ENCODE assay signal across 1 cellular context in the genomic region with DNA sequence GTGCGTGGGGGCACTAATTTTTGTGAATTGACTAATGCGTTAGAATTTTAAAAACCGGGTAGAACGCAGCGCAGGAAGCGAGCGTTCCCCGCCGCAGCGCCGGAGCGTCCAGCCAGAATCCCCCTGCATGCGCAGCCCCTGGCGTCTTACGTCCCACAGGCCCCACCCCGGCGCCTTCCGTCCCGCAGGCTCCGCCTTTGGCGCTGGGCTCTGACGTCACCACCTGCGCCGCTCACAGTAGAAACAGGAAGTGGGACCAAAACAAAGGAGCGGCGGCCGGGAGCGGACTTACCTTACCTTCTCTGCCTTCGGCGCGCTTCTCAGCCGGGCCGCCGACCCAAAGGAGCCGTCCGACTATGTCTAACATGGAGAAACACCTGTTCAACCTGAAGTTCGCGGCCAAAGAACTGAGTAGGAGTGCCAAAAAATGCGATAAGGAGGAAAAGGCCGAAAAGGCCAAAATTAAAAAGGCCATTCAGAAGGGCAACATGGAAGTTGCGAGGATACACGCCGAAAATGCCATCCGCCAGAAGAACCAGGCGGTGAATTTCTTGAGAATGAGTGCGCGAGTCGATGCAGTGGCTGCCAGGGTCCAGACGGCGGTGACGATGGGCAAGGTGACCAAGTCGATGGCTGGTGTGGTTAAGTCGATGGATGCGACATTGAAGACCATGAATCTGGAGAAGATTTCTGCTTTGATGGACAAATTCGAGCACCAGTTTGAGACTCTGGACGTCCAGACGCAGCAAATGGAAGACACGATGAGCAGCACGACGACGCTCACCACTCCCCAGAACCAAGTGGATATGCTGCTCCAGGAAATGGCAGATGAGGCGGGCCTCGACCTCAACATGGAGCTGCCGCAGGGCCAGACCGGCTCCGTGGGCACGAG.
A peak's percentile ranks its signal among the peaks of the same experiment; 100 is the strongest.
TF ChIP-seq lines count a peak whose summit lies in the region.

CHMP1B (plus strand) TSS at position 258 of the 892 bp plus-strand sequence; CDS start at position 357, 99 bp downstream.

TF ChIP-seq in HepG2, 621 proteins besides CTCF, POLR2A, EP300 and RAD21 (continued from another document and continues in another):
- no peak for TF ChIP-seq ZNF75D (CRISPR knock-in tag; IDR thresholded peaks at IDR 0.05; ENCODE audit: borderline replicate concordance)
- TF ChIP-seq, protein P1, sequence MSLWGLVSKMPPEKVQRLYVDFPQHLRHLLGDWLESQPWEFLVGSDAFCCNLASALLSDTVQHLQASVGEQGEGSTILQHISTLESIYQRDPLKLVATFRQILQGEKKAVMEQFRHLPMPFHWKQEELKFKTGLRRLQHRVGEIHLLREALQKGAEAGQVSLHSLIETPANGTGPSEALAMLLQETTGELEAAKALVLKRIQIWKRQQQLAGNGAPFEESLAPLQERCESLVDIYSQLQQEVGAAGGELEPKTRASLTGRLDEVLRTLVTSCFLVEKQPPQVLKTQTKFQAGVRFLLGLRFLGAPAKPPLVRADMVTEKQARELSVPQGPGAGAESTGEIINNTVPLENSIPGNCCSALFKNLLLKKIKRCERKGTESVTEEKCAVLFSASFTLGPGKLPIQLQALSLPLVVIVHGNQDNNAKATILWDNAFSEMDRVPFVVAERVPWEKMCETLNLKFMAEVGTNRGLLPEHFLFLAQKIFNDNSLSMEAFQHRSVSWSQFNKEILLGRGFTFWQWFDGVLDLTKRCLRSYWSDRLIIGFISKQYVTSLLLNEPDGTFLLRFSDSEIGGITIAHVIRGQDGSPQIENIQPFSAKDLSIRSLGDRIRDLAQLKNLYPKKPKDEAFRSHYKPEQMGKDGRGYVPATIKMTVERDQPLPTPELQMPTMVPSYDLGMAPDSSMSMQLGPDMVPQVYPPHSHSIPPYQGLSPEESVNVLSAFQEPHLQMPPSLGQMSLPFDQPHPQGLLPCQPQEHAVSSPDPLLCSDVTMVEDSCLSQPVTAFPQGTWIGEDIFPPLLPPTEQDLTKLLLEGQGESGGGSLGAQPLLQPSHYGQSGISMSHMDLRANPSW (CRISPR knock-in tag; IDR thresholded peaks at IDR 0.05; ENCODE audit: borderline replicate concordance), result peak; percentile 83; the same call in 1 of the 2 replicates
- peak; percentile 66; the same call in 1 of the 2 replicates for TF ChIP-seq EEA1 (CRISPR knock-in tag; IDR thresholded peaks at IDR 0.05; ENCODE audit: borderline replicate concordance)
- peak; percentile 31 for TF ChIP-seq U2AF1 (optimal IDR thresholded peaks at IDR 0.05; ENCODE audit: low read depth, low read length)
- TF ChIP-seq RBM39 (IDR thresholded peaks at IDR 0.05; ENCODE audit: low read depth, low read length, poor library complexity, severe bottlenecking), result no peak
- TF ChIP-seq, protein P2, sequence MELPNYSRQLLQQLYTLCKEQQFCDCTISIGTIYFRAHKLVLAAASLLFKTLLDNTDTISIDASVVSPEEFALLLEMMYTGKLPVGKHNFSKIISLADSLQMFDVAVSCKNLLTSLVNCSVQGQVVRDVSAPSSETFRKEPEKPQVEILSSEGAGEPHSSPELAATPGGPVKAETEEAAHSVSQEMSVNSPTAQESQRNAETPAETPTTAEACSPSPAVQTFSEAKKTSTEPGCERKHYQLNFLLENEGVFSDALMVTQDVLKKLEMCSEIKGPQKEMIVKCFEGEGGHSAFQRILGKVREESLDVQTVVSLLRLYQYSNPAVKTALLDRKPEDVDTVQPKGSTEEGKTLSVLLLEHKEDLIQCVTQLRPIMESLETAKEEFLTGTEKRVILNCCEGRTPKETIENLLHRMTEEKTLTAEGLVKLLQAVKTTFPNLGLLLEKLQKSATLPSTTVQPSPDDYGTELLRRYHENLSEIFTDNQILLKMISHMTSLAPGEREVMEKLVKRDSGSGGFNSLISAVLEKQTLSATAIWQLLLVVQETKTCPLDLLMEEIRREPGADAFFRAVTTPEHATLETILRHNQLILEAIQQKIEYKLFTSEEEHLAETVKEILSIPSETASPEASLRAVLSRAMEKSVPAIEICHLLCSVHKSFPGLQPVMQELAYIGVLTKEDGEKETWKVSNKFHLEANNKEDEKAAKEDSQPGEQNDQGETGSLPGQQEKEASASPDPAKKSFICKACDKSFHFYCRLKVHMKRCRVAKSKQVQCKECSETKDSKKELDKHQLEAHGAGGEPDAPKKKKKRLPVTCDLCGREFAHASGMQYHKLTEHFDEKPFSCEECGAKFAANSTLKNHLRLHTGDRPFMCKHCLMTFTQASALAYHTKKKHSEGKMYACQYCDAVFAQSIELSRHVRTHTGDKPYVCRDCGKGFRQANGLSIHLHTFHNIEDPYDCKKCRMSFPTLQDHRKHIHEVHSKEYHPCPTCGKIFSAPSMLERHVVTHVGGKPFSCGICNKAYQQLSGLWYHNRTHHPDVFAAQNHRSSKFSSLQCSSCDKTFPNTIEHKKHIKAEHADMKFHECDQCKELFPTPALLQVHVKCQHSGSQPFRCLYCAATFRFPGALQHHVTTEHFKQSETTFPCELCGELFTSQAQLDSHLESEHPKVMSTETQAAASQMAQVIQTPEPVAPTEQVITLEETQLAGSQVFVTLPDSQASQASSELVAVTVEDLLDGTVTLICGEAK (IDR thresholded peaks at IDR 0.05), result no peak
- TF ChIP-seq, protein P2 (CRISPR knock-in tag; IDR thresholded peaks at IDR 0.05), result peak; percentile 79; the same call in 1 of the 2 replicates
- peak; percentile 51 for TF ChIP-seq AGO2 (optimal IDR thresholded peaks at IDR 0.05; ENCODE audit: low read depth, low read length)
- peak; percentile 75 for TF ChIP-seq ZNF749 (CRISPR knock-in tag; IDR thresholded peaks at IDR 0.05; ENCODE audit: borderline replicate concordance)
- no peak for TF ChIP-seq ZC3H13 (CRISPR knock-in tag; IDR thresholded peaks at IDR 0.05)
- TF ChIP-seq ZNF766 (CRISPR knock-in tag; IDR thresholded peaks at IDR 0.05; ENCODE audit: borderline replicate concordance), result no peak; the same call in 1 of the 2 replicates
- peak; percentile 65 for TF ChIP-seq SMAD3 (CRISPR knock-in tag; IDR thresholded peaks at IDR 0.05)
- TF ChIP-seq, protein P3, sequence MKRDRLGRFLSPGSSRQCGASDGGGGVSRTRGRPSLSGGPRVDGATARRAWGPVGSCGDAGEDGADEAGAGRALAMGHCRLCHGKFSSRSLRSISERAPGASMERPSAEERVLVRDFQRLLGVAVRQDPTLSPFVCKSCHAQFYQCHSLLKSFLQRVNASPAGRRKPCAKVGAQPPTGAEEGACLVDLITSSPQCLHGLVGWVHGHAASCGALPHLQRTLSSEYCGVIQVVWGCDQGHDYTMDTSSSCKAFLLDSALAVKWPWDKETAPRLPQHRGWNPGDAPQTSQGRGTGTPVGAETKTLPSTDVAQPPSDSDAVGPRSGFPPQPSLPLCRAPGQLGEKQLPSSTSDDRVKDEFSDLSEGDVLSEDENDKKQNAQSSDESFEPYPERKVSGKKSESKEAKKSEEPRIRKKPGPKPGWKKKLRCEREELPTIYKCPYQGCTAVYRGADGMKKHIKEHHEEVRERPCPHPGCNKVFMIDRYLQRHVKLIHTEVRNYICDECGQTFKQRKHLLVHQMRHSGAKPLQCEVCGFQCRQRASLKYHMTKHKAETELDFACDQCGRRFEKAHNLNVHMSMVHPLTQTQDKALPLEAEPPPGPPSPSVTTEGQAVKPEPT (CRISPR knock-in tag; IDR thresholded peaks at IDR 0.05; ENCODE audit: low read depth), result 0 out of 2 replicates have a peak, but pooled peaks have one; percentile 49
- peak; percentile 56; the same call in 1 of the 2 replicates for TF ChIP-seq ZSCAN21 (CRISPR knock-in tag; IDR thresholded peaks at IDR 0.05; ENCODE audit: borderline replicate concordance)
- no peak for TF ChIP-seq ZFP82 (CRISPR knock-in tag; IDR thresholded peaks at IDR 0.05; ENCODE audit: borderline replicate concordance)
- TF ChIP-seq ZNF747 (CRISPR knock-in tag; IDR thresholded peaks at IDR 0.05; ENCODE audit: borderline replicate concordance), result peak; percentile 76; the same call in 1 of the 2 replicates
- 0 out of 2 replicates have a peak, but pooled peaks have one; percentile 48 for TF ChIP-seq ZNF225 (CRISPR knock-in tag; IDR thresholded peaks at IDR 0.05)
- no peak for TF ChIP-seq ZNF441 (CRISPR knock-in tag; IDR thresholded peaks at IDR 0.05; ENCODE audit: borderline replicate concordance)
- peak; percentile 99 for TF ChIP-seq ZNF501 (CRISPR knock-in tag; IDR thresholded peaks at IDR 0.05)
- TF ChIP-seq E2F1 (CRISPR knock-in tag; IDR thresholded peaks at IDR 0.05), result peak; percentile 59; the same call in 1 of the 2 replicates
- peak; percentile 74 for TF ChIP-seq THRA (CRISPR knock-in tag; IDR thresholded peaks at IDR 0.05; ENCODE audit: borderline replicate concordance)
- peak; percentile 90; the same call in 1 of the 2 replicates for TF ChIP-seq RORA (CRISPR knock-in tag; IDR thresholded peaks at IDR 0.05)
- TF ChIP-seq MXD4 (CRISPR knock-in tag; IDR thresholded peaks at IDR 0.05), result peak; percentile 39; the same call in 1 of the 2 replicates
- peak; percentile 55; the same call in 1 of the 2 replicates for TF ChIP-seq ZHX1 (CRISPR knock-in tag; IDR thresholded peaks at IDR 0.05; ENCODE audit: low read depth)
